Comparison of ENCODE assay signal across 34 cellular contexts in genomic region chr11:113373981-113374560, GRCh38. TPM values are rescaled to one million over a fixed set of nuclear protein-coding genes. Genes with fewer than 3 reads are reported as not detected.
A peak's percentile ranks its signal among the peaks of the same experiment; 100 is the strongest.
DNase-seq lines count a peak whose midpoint lies in the region; ATAC-seq, FAIRE-seq and TF ChIP-seq lines count a peak whose summit lies in the region.
"Had no signal": no experiment of that assay in that cellular context is flagged by ENCODE, and none has a peak within 500 bp of the region (broad histone marks: within the 10 kb centered on the region; RNA-seq: fewer than 3 reads in every experiment).

No MANE protein-coding gene starts in this region.

- H3K4me1 Mint-ChIP-seq in stimulated activated effector memory CD8-positive, alpha-beta T cell treated with anti-CD3 and anti-CD28 coated beads, Interleukin-12 subunit alpha, Interleukin-12 subunit beta, amount 100 ng/mL, for 72 hours: no peaks in the 10 kb centered on the region
- H3K4me1 Mint-ChIP-seq: activated CD8-positive, alpha-beta memory T cell treated with anti-CD3 and anti-CD28 coated beads, Interleukin-2, amount 10 ng/mL, durations not matched to agents 7 days and 5 days; activated naive CD8-positive, alpha-beta T cell treated with anti-CD3 and anti-CD28 coated beads, Interleukin-2, amount 10 ng/mL, durations not matched to agents 7 days and 5 days had no signal

- no peaks in the 10 kb centered on the region for H3K4me1 ChIP-seq in small intestine (ENCODE audit: control insufficient read depth in 2 of 2, insufficient read depth in 1 of 2, low read depth in 1 of 2, low read length in 1 of 2)
- H3K4me1 ChIP-seq: BLaER1, heart left ventricle, psoas muscle had no signal

- no peak for FAIRE-seq in small intestine (lab: Jason Lieb, UNC)
- FAIRE-seq: astrocyte, GM12892, kidney had no signal

- H3K36me3 ChIP-seq in WERI-Rb-1: no peaks in the 10 kb centered on the region
- H3K36me3 ChIP-seq in small intestine (ENCODE audit: control insufficient read depth in 2 of 2, insufficient read depth in 2 of 2, low read length in 2 of 2): no peaks in the 10 kb centered on the region
- H3K36me3 ChIP-seq: BLaER1 had no signal

- ATAC-seq in HG03280 (IDR thresholded peaks at IDR 0.05; ENCODE audit: unreplicated experiment) (no peak), HG03469 (IDR thresholded peaks at IDR 0.05; ENCODE audit: unreplicated experiment) (no peak)
- no peak for ATAC-seq in stimulated activated effector memory CD8-positive, alpha-beta T cell treated with anti-CD3 and anti-CD28 coated beads, Interleukin-12 subunit alpha, Interleukin-12 subunit beta, amount 100 ng/mL, for 72 hours
- ATAC-seq: activated CD8-positive, alpha-beta memory T cell treated with anti-CD3 and anti-CD28 coated beads, Interleukin-2, amount 10 ng/mL, durations not matched to agents 7 days and 5 days; HCT116; left ventricle myocardium superior; natural killer cell treated with Interleukin-12 subunit alpha and Interleukin-12 subunit beta and Interleukin-15 and Interleukin-18, amount 100 ng/mL, for 72 hours had no signal

- no peaks in the 10 kb centered on the region for H3K9me3 ChIP-seq in WERI-Rb-1 (ENCODE audit: severe bottlenecking)
- H3K9me3 ChIP-seq in small intestine (ENCODE audit: control insufficient read depth, low read depth): no peaks in the 10 kb centered on the region
- H3K9me3 ChIP-seq: BLaER1, heart left ventricle, psoas muscle had no signal

- H3K27me3 ChIP-seq in WERI-Rb-1 (ENCODE audit: insufficient read depth, low read depth, severe bottlenecking): no peaks in the 10 kb centered on the region
- H3K27me3 ChIP-seq in small intestine (ENCODE audit: control insufficient read depth in 2 of 2, insufficient read depth in 2 of 2, low read length in 2 of 2): no peaks in the 10 kb centered on the region
- H3K27me3 ChIP-seq: BLaER1, heart left ventricle had no signal

- TF ChIP-seq CTCF in WERI-Rb-1 (IDR thresholded peaks at IDR 0.05; ENCODE audit: low read depth, low read length) (no peak), fibroblast of pulmonary artery (IDR thresholded peaks at IDR 0.05; ENCODE audit: low read length, missing control alignments) (no peak)

- peaks cover 5% of the 10 kb centered on the region for H3K36me3 Mint-ChIP-seq in stimulated activated effector memory CD8-positive, alpha-beta T cell treated with anti-CD3 and anti-CD28 coated beads, Interleukin-12 subunit alpha, Interleukin-12 subunit beta, amount 100 ng/mL, for 72 hours
- H3K36me3 Mint-ChIP-seq: activated CD8-positive, alpha-beta memory T cell treated with anti-CD3 and anti-CD28 coated beads, Interleukin-2, amount 10 ng/mL, durations not matched to agents 7 days and 5 days; natural killer cell treated with Interleukin-12 subunit alpha and Interleukin-12 subunit beta and Interleukin-15 and Interleukin-18, amount 100 ng/mL, for 72 hours had no signal

- no peak overlapping the region for H3K4me3 Mint-ChIP-seq in stimulated activated effector memory CD8-positive, alpha-beta T cell treated with anti-CD3 and anti-CD28 coated beads, Interleukin-12 subunit alpha, Interleukin-12 subunit beta, amount 100 ng/mL, for 72 hours
- H3K4me3 Mint-ChIP-seq: activated CD8-positive, alpha-beta memory T cell treated with anti-CD3 and anti-CD28 coated beads, Interleukin-2, amount 10 ng/mL, durations not matched to agents 7 days and 5 days; activated naive CD8-positive, alpha-beta T cell treated with anti-CD3 and anti-CD28 coated beads, Interleukin-2, amount 10 ng/mL, durations not matched to agents 7 days and 5 days; natural killer cell treated with Interleukin-12 subunit alpha and Interleukin-12 subunit beta and Interleukin-15 and Interleukin-18, amount 100 ng/mL, for 72 hours; T-helper 2 cell treated with Interferon-gamma antibody and Interleukin-4, amounts not matched to agents 5 μg/mL and 100 μg/mL, for 36 hours had no signal

- H3K27ac Mint-ChIP-seq in stimulated activated effector memory CD8-positive, alpha-beta T cell treated with anti-CD3 and anti-CD28 coated beads, Interleukin-12 subunit alpha, Interleukin-12 subunit beta, amount 100 ng/mL, for 72 hours: no peak overlapping the region
- H3K27ac Mint-ChIP-seq: activated CD8-positive, alpha-beta memory T cell treated with anti-CD3 and anti-CD28 coated beads, Interleukin-2, amount 10 ng/mL, durations not matched to agents 7 days and 5 days; activated naive CD8-positive, alpha-beta T cell treated with anti-CD3 and anti-CD28 coated beads, Interleukin-2, amount 10 ng/mL, durations not matched to agents 7 days and 5 days; natural killer cell treated with Interleukin-12 subunit alpha and Interleukin-12 subunit beta and Interleukin-15 and Interleukin-18, amount 100 ng/mL, for 72 hours; T-helper 2 cell treated with Interferon-gamma antibody and Interleukin-4, amounts not matched to agents 5 μg/mL and 100 μg/mL, for 36 hours had no signal

- DNase-seq in NCI-H82 treated with DMSO at 0.1 percent for 48 hours (lab: John Stamatoyannopoulos, UW; ENCODE audit: unreplicated experiment) (peak; percentile 90), WERI-Rb-1 (peak; percentile 75), fibroblast of pulmonary artery (ENCODE audit: low read depth) (peak; percentile 23), small intestine (peak; percentile 36)
- DNase-seq in stimulated activated effector memory CD8-positive, alpha-beta T cell treated with anti-CD3 and anti-CD28 coated beads, Interleukin-12 subunit alpha, Interleukin-12 subunit beta, amount 100 ng/mL, for 72 hours (ENCODE audit: low spot score in 2 of 2): no peak
- no peak for DNase-seq in stimulated activated CD4-positive, alpha-beta T cell treated with anti-CD3 and anti-CD28 coated beads, Interleukin-2, amount 100 ng/mL, for 48 hours
- DNase-seq: activated CD4-positive, alpha-beta T cell treated with anti-CD3 and anti-CD28 coated beads, Interleukin-2, amount 50 U/mL, for 4 hours; activated CD4-positive, CD25-positive, alpha-beta regulatory T cell; activated CD8-positive, alpha-beta memory T cell treated with anti-CD3 and anti-CD28 coated beads, Interleukin-2, amount 10 ng/mL, durations not matched to agents 7 days and 5 days; activated gamma-delta T cell treated with Interleukin-2 at 50 U/mL for 16 hours; activated naive CD8-positive, alpha-beta T cell treated with anti-CD3 and anti-CD28 coated beads, Interleukin-2, amount 10 ng/mL, durations not matched to agents 7 days and 5 days; activated T-cell treated with anti-CD3 and anti-CD28 coated beads, Interleukin-2, amount 50 U/mL, for 48 hours; cortex of kidney; foreskin melanocyte; heart left ventricle; kidney; left ventricle myocardium superior; midbrain; NCI-H146; NCI-H510A; NK-92 treated with Interleukin-12 subunit alpha and Interleukin-12 subunit beta, amount 100 ng/mL, for 24 hours; occipital lobe; psoas muscle; SHP77 treated with DMSO at 0.1 percent for 48 hours; stimulated activated naive CD4-positive, alpha-beta T cell had no signal

- H3K4me3 ChIP-seq in WERI-Rb-1 (ENCODE audit: low read depth, low read length) (no peak overlapping the region), fibroblast of pulmonary artery (replicated peaks; ENCODE audit: low read depth, low read length) (no peak overlapping the region), small intestine (ENCODE audit: low read depth in 1 of 2, low read length in 2 of 2) (no peak overlapping the region)
- H3K4me3 ChIP-seq: BLaER1, psoas muscle had no signal

- H3K9me3 Mint-ChIP-seq in stimulated activated effector memory CD8-positive, alpha-beta T cell treated with anti-CD3 and anti-CD28 coated beads, Interleukin-12 subunit alpha, Interleukin-12 subunit beta, amount 100 ng/mL, for 72 hours: no peaks in the 10 kb centered on the region
- H3K9me3 Mint-ChIP-seq: activated naive CD8-positive, alpha-beta T cell treated with anti-CD3 and anti-CD28 coated beads, Interleukin-2, amount 10 ng/mL, durations not matched to agents 7 days and 5 days; natural killer cell treated with Interleukin-12 subunit alpha and Interleukin-12 subunit beta and Interleukin-15 and Interleukin-18, amount 100 ng/mL, for 72 hours; T-helper 2 cell treated with Interferon-gamma antibody and Interleukin-4, amounts not matched to agents 5 μg/mL and 100 μg/mL, for 36 hours had no signal

- H3K27ac ChIP-seq in WERI-Rb-1 (peak overlapping the region; percentile 14), small intestine (ENCODE audit: low read depth in 1 of 2, low read length in 1 of 2) (no peak overlapping the region)
- H3K27ac ChIP-seq: BLaER1, heart left ventricle, psoas muscle had no signal

- WGBS in small intestine, 3 donors: 17 to 70% (median 48%) methylated on average over 10 of the region's 10 CpGs

RNA-seq across cellular contexts. Expression of gene ANKK1, which starts 13.5 kb away (rescaled TPM):
- polyA plus RNA-seq in small intestine: under 1 TPM in 2 of 3 donors, not detected in 1; 0.18 to 0.22 TPM
- polyA plus RNA-seq: IMR-90 had no signal

RNA-seq across cellular contexts. Expression of gene TTC12, which starts 59.7 kb away (rescaled TPM):
- 1 to 10 TPM; 3.0 to 6.9 (median 5.1) TPM for polyA plus RNA-seq in small intestine

Comparison
In these comparisons a context has a peak if more than half of its experiments do, and no peak if none do; other contexts are left out.
1. DNase-seq: peak in NCI-H82 treated with DMSO at 0.1 percent for 48 hours (single experiment), WERI-Rb-1 (single experiment), fibroblast of pulmonary artery (single experiment) and small intestine (single experiment); none in stimulated activated effector memory CD8-positive, alpha-beta T cell treated with anti-CD3 and anti-CD28 coated beads, Interleukin-12 subunit alpha, Interleukin-12 subunit beta, amount 100 ng/mL, for 72 hours (0 of 2) and stimulated activated CD4-positive, alpha-beta T cell treated with anti-CD3 and anti-CD28 coated beads, Interleukin-2, amount 100 ng/mL, for 48 hours (0 of 2).